In genomic region chr1:38997901-38998190, GRCh38 we compare ENCODE assay signal across 11 cellular contexts. TPM values are rescaled to one million over a fixed set of nuclear protein-coding genes. Genes with fewer than 3 reads are reported as not detected.
DNase-seq lines count a peak whose midpoint lies in the region; ATAC-seq lines count a peak whose summit lies in the region.
"Had no signal": no experiment of that assay in that cellular context is flagged by ENCODE, and none has a peak within 500 bp of the region (broad histone marks: within the 10 kb centered on the region; RNA-seq: fewer than 3 reads in every experiment).

No MANE protein-coding gene starts in this region.

- peak overlapping the region; percentile 14; the same call in 1 of the 2 replicates for H3K4me3 ChIP-seq in iPS-20b (ENCODE audit: low read length)
- H3K4me3 ChIP-seq: Peyer's patch, tibial artery had no signal

- peaks cover 78% of the 10 kb centered on the region for H3K4me1 Mint-ChIP-seq in activated T-cell treated with anti-CD3 and anti-CD28 coated beads, Interleukin-2, amount 50 U/mL, for 72 hours (ENCODE audit: low read depth)
- peaks cover 45% of the 10 kb centered on the region for H3K4me1 Mint-ChIP-seq in activated T-helper 17 cell treated with anti-CD3 and anti-CD28 coated beads, Interleukin-2, amount 50 U/mL, for 72 hours
- peaks cover 63% of the 10 kb centered on the region for H3K4me1 Mint-ChIP-seq in stimulated activated effector memory CD8-positive, alpha-beta T cell treated with anti-CD3 and anti-CD28 coated beads, Interleukin-12 subunit alpha, Interleukin-12 subunit beta, amount 100 ng/mL, for 72 hours

- H3K36me3 ChIP-seq in iPS-20b (ENCODE audit: insufficient read depth, low read depth, low read length): peaks cover 100% of the 10 kb centered on the region

- no peak for DNase-seq in activated T-cell treated with anti-CD3 and anti-CD28 coated beads, Interleukin-2, amount 50 U/mL, for 72 hours
- DNase-seq in activated T-cell treated with anti-CD3 and anti-CD28 coated beads, Interleukin-2, amount 50 U/mL, for 48 hours: no peak
- DNase-seq in stimulated activated effector memory CD8-positive, alpha-beta T cell treated with anti-CD3 and anti-CD28 coated beads, Interleukin-12 subunit alpha, Interleukin-12 subunit beta, amount 100 ng/mL, for 72 hours (ENCODE audit: low spot score in 2 of 2): no peak
- no peak for DNase-seq in NCI-H2171 treated with DMSO at 0.1 percent for 48 hours (lab: John Stamatoyannopoulos, UW)
- DNase-seq in SW 1271 (lab: John Stamatoyannopoulos, UW): no peak
- DNase-seq: Peyer's patch, T1000, tibial artery had no signal

- H3K27me3 ChIP-seq in iPS-20b (ENCODE audit: insufficient read depth, low read length): no peaks in the 10 kb centered on the region
- H3K27me3 ChIP-seq: Peyer's patch, tibial artery had no signal

- ATAC-seq in activated T-cell treated with anti-CD3 and anti-CD28 coated beads, Interleukin-2, amount 50 U/mL, for 72 hours (replicated peaks in 1 of 2): no peak
- ATAC-seq in activated T-helper 17 cell treated with anti-CD3 and anti-CD28 coated beads, Interleukin-2, amount 50 U/mL, for 72 hours (replicated peaks): no peak
- no peak for ATAC-seq in stimulated activated effector memory CD8-positive, alpha-beta T cell treated with anti-CD3 and anti-CD28 coated beads, Interleukin-12 subunit alpha, Interleukin-12 subunit beta, amount 100 ng/mL, for 72 hours
- no peak for ATAC-seq in HG03432 (IDR thresholded peaks at IDR 0.05; ENCODE audit: unreplicated experiment)

- H3K4me3 Mint-ChIP-seq in activated T-cell treated with anti-CD3 and anti-CD28 coated beads, Interleukin-2, amount 50 U/mL, for 72 hours: peak overlapping the region; percentile 68 to 73
- H3K4me3 Mint-ChIP-seq in activated T-helper 17 cell treated with anti-CD3 and anti-CD28 coated beads, Interleukin-2, amount 50 U/mL, for 72 hours: peak overlapping the region; percentile 76
- H3K4me3 Mint-ChIP-seq in stimulated activated effector memory CD8-positive, alpha-beta T cell treated with anti-CD3 and anti-CD28 coated beads, Interleukin-12 subunit alpha, Interleukin-12 subunit beta, amount 100 ng/mL, for 72 hours: peak overlapping the region; percentile 43

- H3K9me3 ChIP-seq in iPS-20b (ENCODE audit: insufficient read depth, low read depth, low read length): no peaks in the 10 kb centered on the region
- H3K9me3 ChIP-seq: Peyer's patch, tibial artery had no signal

- peaks cover 13 to 46% of the 10 kb centered on the region in 2 donors for H3K36me3 Mint-ChIP-seq in activated T-cell treated with anti-CD3 and anti-CD28 coated beads, Interleukin-2, amount 50 U/mL, for 72 hours (ENCODE audit: insufficient read depth in 2 of 2)
- H3K36me3 Mint-ChIP-seq in activated T-helper 17 cell treated with anti-CD3 and anti-CD28 coated beads, Interleukin-2, amount 50 U/mL, for 72 hours (ENCODE audit: low read depth): peaks cover 100% of the 10 kb centered on the region
- peaks cover 100% of the 10 kb centered on the region for H3K36me3 Mint-ChIP-seq in stimulated activated effector memory CD8-positive, alpha-beta T cell treated with anti-CD3 and anti-CD28 coated beads, Interleukin-12 subunit alpha, Interleukin-12 subunit beta, amount 100 ng/mL, for 72 hours

- no peak overlapping the region for H3K27ac ChIP-seq in iPS-20b (ENCODE audit: low read length)
- H3K27ac ChIP-seq: Peyer's patch, tibial artery had no signal

- no peak overlapping the region for H3K9ac ChIP-seq in iPS-20b (ENCODE audit: low read depth, low read length)

- no peaks in the 10 kb centered on the region for H3K9me3 Mint-ChIP-seq in activated T-cell treated with anti-CD3 and anti-CD28 coated beads, Interleukin-2, amount 50 U/mL, for 72 hours
- H3K9me3 Mint-ChIP-seq in activated T-helper 17 cell treated with anti-CD3 and anti-CD28 coated beads, Interleukin-2, amount 50 U/mL, for 72 hours: no peaks in the 10 kb centered on the region
- H3K9me3 Mint-ChIP-seq in stimulated activated effector memory CD8-positive, alpha-beta T cell treated with anti-CD3 and anti-CD28 coated beads, Interleukin-12 subunit alpha, Interleukin-12 subunit beta, amount 100 ng/mL, for 72 hours: no peaks in the 10 kb centered on the region

- H3K27me3 Mint-ChIP-seq in activated T-cell treated with anti-CD3 and anti-CD28 coated beads, Interleukin-2, amount 50 U/mL, for 72 hours (ENCODE audit: low read depth): no peaks in the 10 kb centered on the region
- no peaks in the 10 kb centered on the region for H3K27me3 Mint-ChIP-seq in activated T-helper 17 cell treated with anti-CD3 and anti-CD28 coated beads, Interleukin-2, amount 50 U/mL, for 72 hours

- H3K27ac Mint-ChIP-seq in activated T-cell treated with anti-CD3 and anti-CD28 coated beads, Interleukin-2, amount 50 U/mL, for 72 hours: peak overlapping the region; percentile 92
- peak overlapping the region; percentile 88 for H3K27ac Mint-ChIP-seq in activated T-helper 17 cell treated with anti-CD3 and anti-CD28 coated beads, Interleukin-2, amount 50 U/mL, for 72 hours
- H3K27ac Mint-ChIP-seq in stimulated activated effector memory CD8-positive, alpha-beta T cell treated with anti-CD3 and anti-CD28 coated beads, Interleukin-12 subunit alpha, Interleukin-12 subunit beta, amount 100 ng/mL, for 72 hours: peak overlapping the region; percentile 89

- H3K4me1 ChIP-seq in iPS-20b (ENCODE audit: insufficient read depth, low read length): peaks cover 42% of the 10 kb centered on the region; the same call in 1 of the 2 replicates

RNA-seq across cellular contexts. Expression of gene AKIRIN1, which starts 6.8 kb away (rescaled TPM):
- 10 to 100 TPM; 73.9 to 74.6 TPM for total RNA-seq in activated T-cell treated with anti-CD3 and anti-CD28 coated beads, Interleukin-2, amount 50 U/mL, for 72 hours
- total RNA-seq in activated T-helper 17 cell treated with anti-CD3 and anti-CD28 coated beads, Interleukin-2, amount 50 U/mL, for 72 hours: 10 to 100 TPM; 52.2 to 54.1 TPM

RNA-seq across cellular contexts. Expression of gene NDUFS5, which starts 28.3 kb away (rescaled TPM):
- total RNA-seq in activated T-cell treated with anti-CD3 and anti-CD28 coated beads, Interleukin-2, amount 50 U/mL, for 72 hours: 10 to 100 TPM; 88.7 to 89.1 TPM
- total RNA-seq in activated T-helper 17 cell treated with anti-CD3 and anti-CD28 coated beads, Interleukin-2, amount 50 U/mL, for 72 hours: 100 to 1,000 TPM; 114 to 199 TPM

RNA-seq across cellular contexts. Expression of gene RHBDL2, which starts 56.2 kb away (rescaled TPM):
- total RNA-seq in activated T-cell treated with anti-CD3 and anti-CD28 coated beads, Interleukin-2, amount 50 U/mL, for 72 hours: not detected
- not detected for total RNA-seq in activated T-helper 17 cell treated with anti-CD3 and anti-CD28 coated beads, Interleukin-2, amount 50 U/mL, for 72 hours
